Comparison of ENCODE assay signal across 1 cellular context in the genomic region with DNA sequence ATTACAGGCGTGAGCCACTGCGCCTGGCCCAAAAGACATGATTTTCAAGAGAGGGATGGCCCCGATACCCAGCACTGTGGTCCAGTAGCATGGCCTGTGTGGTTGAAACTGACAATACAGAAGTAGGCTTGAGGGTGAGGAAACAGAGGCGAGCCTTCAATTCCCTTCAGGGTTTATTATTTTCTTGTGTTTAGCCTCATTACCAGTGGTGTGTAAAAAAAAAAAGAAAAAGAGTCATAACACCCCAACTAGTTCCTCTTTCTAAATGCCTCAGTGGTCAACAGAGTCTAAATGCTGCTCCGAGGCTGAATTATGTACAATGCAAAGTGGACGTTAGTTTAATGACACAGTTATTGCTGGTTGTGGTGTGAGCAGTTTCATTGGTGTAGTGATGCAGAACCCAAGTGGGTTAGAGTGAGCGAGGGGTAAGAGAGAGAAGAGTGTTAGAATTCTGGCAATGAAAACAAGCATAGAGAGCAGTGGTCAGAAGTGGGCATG.
TF ChIP-seq lines count a peak whose summit lies in the region.

No MANE protein-coding gene starts in this region.

TF ChIP-seq in GM12878, 131 proteins besides CTCF, POLR2A, EP300 and RAD21 (continued from another document):
- TF ChIP-seq, protein P1, sequence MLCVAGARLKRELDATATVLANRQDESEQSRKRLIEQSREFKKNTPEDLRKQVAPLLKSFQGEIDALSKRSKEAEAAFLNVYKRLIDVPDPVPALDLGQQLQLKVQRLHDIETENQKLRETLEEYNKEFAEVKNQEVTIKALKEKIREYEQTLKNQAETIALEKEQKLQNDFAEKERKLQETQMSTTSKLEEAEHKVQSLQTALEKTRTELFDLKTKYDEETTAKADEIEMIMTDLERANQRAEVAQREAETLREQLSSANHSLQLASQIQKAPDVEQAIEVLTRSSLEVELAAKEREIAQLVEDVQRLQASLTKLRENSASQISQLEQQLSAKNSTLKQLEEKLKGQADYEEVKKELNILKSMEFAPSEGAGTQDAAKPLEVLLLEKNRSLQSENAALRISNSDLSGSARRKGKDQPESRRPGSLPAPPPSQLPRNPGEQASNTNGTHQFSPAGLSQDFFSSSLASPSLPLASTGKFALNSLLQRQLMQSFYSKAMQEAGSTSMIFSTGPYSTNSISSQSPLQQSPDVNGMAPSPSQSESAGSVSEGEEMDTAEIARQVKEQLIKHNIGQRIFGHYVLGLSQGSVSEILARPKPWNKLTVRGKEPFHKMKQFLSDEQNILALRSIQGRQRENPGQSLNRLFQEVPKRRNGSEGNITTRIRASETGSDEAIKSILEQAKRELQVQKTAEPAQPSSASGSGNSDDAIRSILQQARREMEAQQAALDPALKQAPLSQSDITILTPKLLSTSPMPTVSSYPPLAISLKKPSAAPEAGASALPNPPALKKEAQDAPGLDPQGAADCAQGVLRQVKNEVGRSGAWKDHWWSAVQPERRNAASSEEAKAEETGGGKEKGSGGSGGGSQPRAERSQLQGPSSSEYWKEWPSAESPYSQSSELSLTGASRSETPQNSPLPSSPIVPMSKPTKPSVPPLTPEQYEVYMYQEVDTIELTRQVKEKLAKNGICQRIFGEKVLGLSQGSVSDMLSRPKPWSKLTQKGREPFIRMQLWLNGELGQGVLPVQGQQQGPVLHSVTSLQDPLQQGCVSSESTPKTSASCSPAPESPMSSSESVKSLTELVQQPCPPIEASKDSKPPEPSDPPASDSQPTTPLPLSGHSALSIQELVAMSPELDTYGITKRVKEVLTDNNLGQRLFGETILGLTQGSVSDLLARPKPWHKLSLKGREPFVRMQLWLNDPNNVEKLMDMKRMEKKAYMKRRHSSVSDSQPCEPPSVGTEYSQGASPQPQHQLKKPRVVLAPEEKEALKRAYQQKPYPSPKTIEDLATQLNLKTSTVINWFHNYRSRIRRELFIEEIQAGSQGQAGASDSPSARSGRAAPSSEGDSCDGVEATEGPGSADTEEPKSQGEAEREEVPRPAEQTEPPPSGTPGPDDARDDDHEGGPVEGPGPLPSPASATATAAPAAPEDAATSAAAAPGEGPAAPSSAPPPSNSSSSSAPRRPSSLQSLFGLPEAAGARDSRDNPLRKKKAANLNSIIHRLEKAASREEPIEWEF (IDR thresholded peaks at IDR 0.05; ENCODE audit: insufficient replicate concordance, low read depth, low read length) = no peak
- TF ChIP-seq IKZF1 (conservative IDR thresholded peaks at IDR 0.05) (peak; percentile 74), FOXK2 (IDR thresholded peaks at IDR 0.05) (0 out of 2 replicates have a peak, but pooled peaks have one; percentile 34), BHLHE40 (IDR thresholded peaks at IDR 0.05; ENCODE audit: borderline replicate concordance in 1 of 2, low read depth in 2 of 2, low read length in 1 of 2) (peak; percentile 72 to 83), ZBED1 (IDR thresholded peaks at IDR 0.05; ENCODE audit: borderline replicate concordance) (peak; percentile 68; the same call in 1 of the 2 replicates), KLF5 (IDR thresholded peaks at IDR 0.05; ENCODE audit: partially characterized antibody) (no peak), ATF7 (IDR thresholded peaks at IDR 0.05; ENCODE audit: low read depth) (peak; percentile 93), TCF12 (IDR thresholded peaks at IDR 0.05; ENCODE audit: low read depth, low read length) (peak; percentile 28; the same call in 1 of the 2 replicates), STAT3 (IDR thresholded peaks at IDR 0.05; ENCODE audit: low read depth, low read length) (peak; percentile 71; the same call in 1 of the 2 replicates)
- TF ChIP-seq, protein P2, sequence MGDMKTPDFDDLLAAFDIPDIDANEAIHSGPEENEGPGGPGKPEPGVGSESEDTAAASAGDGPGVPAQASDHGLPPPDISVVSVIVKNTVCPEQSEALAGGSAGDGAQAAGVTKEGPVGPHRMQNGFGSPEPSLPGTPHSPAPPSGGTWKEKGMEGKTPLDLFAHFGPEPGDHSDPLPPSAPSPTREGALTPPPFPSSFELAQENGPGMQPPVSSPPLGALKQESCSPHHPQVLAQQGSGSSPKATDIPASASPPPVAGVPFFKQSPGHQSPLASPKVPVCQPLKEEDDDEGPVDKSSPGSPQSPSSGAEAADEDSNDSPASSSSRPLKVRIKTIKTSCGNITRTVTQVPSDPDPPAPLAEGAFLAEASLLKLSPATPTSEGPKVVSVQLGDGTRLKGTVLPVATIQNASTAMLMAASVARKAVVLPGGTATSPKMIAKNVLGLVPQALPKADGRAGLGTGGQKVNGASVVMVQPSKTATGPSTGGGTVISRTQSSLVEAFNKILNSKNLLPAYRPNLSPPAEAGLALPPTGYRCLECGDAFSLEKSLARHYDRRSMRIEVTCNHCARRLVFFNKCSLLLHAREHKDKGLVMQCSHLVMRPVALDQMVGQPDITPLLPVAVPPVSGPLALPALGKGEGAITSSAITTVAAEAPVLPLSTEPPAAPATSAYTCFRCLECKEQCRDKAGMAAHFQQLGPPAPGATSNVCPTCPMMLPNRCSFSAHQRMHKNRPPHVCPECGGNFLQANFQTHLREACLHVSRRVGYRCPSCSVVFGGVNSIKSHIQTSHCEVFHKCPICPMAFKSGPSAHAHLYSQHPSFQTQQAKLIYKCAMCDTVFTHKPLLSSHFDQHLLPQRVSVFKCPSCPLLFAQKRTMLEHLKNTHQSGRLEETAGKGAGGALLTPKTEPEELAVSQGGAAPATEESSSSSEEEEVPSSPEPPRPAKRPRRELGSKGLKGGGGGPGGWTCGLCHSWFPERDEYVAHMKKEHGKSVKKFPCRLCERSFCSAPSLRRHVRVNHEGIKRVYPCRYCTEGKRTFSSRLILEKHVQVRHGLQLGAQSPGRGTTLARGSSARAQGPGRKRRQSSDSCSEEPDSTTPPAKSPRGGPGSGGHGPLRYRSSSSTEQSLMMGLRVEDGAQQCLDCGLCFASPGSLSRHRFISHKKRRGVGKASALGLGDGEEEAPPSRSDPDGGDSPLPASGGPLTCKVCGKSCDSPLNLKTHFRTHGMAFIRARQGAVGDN (IDR thresholded peaks at IDR 0.05) = no peak
- TF ChIP-seq, protein P3, sequence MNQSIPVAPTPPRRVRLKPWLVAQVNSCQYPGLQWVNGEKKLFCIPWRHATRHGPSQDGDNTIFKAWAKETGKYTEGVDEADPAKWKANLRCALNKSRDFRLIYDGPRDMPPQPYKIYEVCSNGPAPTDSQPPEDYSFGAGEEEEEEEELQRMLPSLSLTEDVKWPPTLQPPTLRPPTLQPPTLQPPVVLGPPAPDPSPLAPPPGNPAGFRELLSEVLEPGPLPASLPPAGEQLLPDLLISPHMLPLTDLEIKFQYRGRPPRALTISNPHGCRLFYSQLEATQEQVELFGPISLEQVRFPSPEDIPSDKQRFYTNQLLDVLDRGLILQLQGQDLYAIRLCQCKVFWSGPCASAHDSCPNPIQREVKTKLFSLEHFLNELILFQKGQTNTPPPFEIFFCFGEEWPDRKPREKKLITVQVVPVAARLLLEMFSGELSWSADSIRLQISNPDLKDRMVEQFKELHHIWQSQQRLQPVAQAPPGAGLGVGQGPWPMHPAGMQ (IDR thresholded peaks at IDR 0.05; ENCODE audit: borderline replicate concordance) = no peak
